22 cellular contexts compared by ENCODE assay signal in the genomic region with DNA sequence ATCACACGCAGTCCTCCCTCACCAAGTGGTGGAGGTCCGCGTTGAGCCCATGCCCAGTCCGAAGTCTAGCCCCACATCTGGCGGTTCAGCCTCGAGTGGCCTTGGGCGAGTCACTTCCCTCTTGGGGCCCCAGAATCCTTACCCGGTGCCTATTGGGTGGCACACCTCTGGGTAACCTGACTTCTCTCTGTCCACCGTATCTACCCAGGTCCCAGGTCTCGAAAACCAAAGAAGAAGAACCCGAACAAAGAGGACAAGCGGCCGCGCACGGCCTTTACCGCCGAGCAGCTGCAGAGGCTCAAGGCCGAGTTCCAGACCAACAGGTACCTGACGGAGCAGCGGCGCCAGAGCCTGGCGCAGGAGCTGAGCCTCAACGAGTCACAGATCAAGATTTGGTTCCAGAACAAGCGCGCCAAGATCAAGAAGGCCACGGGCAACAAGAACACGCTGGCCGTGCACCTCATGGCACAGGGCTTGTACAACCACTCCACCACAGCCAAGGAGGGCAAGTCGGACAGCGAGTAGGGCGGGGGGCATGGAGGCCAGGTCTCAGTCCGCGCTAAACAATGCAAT. TPM values are rescaled to one million over a fixed set of nuclear protein-coding genes. Genes with fewer than 3 reads are reported as not detected.
"Had no signal": no experiment of that assay in that cellular context is flagged by ENCODE, and none has a peak within 500 bp of the region (broad histone marks: within the 10 kb centered on the region; RNA-seq: fewer than 3 reads in every experiment).

No MANE protein-coding gene starts in this region.

- H3K4me3 Mint-ChIP-seq: activated B cell treated with CpG ODN at 0.5 μM for 24 hours; activated CD8-positive, alpha-beta T cell treated with anti-CD3 and anti-CD28 coated beads, Interleukin-2, amount 10 ng/mL, durations not matched to agents 7 days and 5 days; activated naive CD8-positive, alpha-beta T cell treated with anti-CD3 and anti-CD28 coated beads, Interleukin-2, amount 10 ng/mL, durations not matched to agents 7 days and 5 days; dendritic cell treated with granulocyte-macrophage colony-stimulating factor and Interleukin-4, amounts not matched to agents 40 ng/mL and 50 ng/mL, for 4 days; stimulated activated naive CD8-positive, alpha-beta T cell treated with anti-CD3 and anti-CD28 coated beads, Interleukin-15, amount 100 ng/mL, for 72 hours had no signal

- DNase-seq: activated B cell treated with CpG ODN at 0.5 μM for 24 hours; activated CD4-positive, alpha-beta T cell treated with anti-CD3 and anti-CD28 coated beads for 48 hours; activated CD8-positive, alpha-beta memory T cell treated with anti-CD3 and anti-CD28 coated beads, Interleukin-2, amount 50 U/mL, for 4 hours; activated CD8-positive, alpha-beta T cell treated with anti-CD3 and anti-CD28 coated beads, Interleukin-2, amount 10 ng/mL, durations not matched to agents 7 days and 5 days; effector memory CD4-positive, alpha-beta T cell; erythroblast; heart right ventricle; left colon; midbrain; right cardiac atrium; stimulated activated naive CD8-positive, alpha-beta T cell treated with anti-CD3 and anti-CD28 coated beads, Interleukin-15, amount 100 ng/mL, for 72 hours; testis had no signal

- H3K36me3 ChIP-seq: gastroesophageal sphincter, heart right ventricle had no signal

- H3K27ac ChIP-seq: gastroesophageal sphincter, heart right ventricle, testis had no signal

- ATAC-seq: activated CD8-positive, alpha-beta T cell treated with anti-CD3 and anti-CD28 coated beads, Interleukin-2, amount 10 ng/mL, durations not matched to agents 7 days and 5 days; gastroesophageal sphincter; heart right ventricle; left colon; right cardiac atrium had no signal

- H3K4me3 ChIP-seq: gastroesophageal sphincter, heart right ventricle, lung, smooth muscle cell, testis had no signal

- H3K9me3 Mint-ChIP-seq: activated B cell treated with CpG ODN at 0.5 μM for 24 hours; activated naive CD8-positive, alpha-beta T cell treated with anti-CD3 and anti-CD28 coated beads, Interleukin-2, amount 10 ng/mL, durations not matched to agents 7 days and 5 days; dendritic cell treated with granulocyte-macrophage colony-stimulating factor and Interleukin-4, amounts not matched to agents 40 ng/mL and 50 ng/mL, for 4 days; stimulated activated naive CD8-positive, alpha-beta T cell treated with anti-CD3 and anti-CD28 coated beads, Interleukin-15, amount 100 ng/mL, for 72 hours had no signal

- H3K4me2 ChIP-seq: smooth muscle cell had no signal

- H3K27ac Mint-ChIP-seq: activated B cell treated with CpG ODN at 0.5 μM for 24 hours; activated CD8-positive, alpha-beta T cell treated with anti-CD3 and anti-CD28 coated beads, Interleukin-2, amount 10 ng/mL, durations not matched to agents 7 days and 5 days; activated naive CD8-positive, alpha-beta T cell treated with anti-CD3 and anti-CD28 coated beads, Interleukin-2, amount 10 ng/mL, durations not matched to agents 7 days and 5 days; dendritic cell treated with granulocyte-macrophage colony-stimulating factor and Interleukin-4, amounts not matched to agents 40 ng/mL and 50 ng/mL, for 4 days; progenitor cell of endocrine pancreas; stimulated activated naive CD8-positive, alpha-beta T cell treated with anti-CD3 and anti-CD28 coated beads, Interleukin-15, amount 100 ng/mL, for 72 hours had no signal

- H3K9me3 ChIP-seq: gastroesophageal sphincter, heart right ventricle, testis had no signal

- FAIRE-seq: islet of Langerhans, TTC549 had no signal

RNA-seq across cellular contexts. Expression of a gene that starts 4.3 kb away (rescaled TPM):
- total RNA-seq: activated B cell treated with CpG ODN at 0.5 μM for 24 hours; activated CD8-positive, alpha-beta T cell treated with anti-CD3 and anti-CD28 coated beads, Interleukin-2, amount 10 ng/mL, durations not matched to agents 7 days and 5 days; activated naive CD8-positive, alpha-beta T cell treated with anti-CD3 and anti-CD28 coated beads, Interleukin-2, amount 10 ng/mL, durations not matched to agents 7 days and 5 days; left colon; progenitor cell of endocrine pancreas; smooth muscle cell; T-helper 2 cell treated with Interferon-gamma antibody and Interleukin-4, amounts not matched to agents 100 ng/mL and 5 ng/mL, for 36 hours; ureter had no signal
- polyA plus RNA-seq: smooth muscle cell had no signal
